8 cellular contexts compared by ENCODE assay signal in genomic region chr22:26589845-26590524, GRCh38. TPM values are rescaled to one million over a fixed set of nuclear protein-coding genes. Genes with fewer than 3 reads are reported as not detected.
DNase-seq lines count a peak whose midpoint lies in the region; ATAC-seq, FAIRE-seq and TF ChIP-seq lines count a peak whose summit lies in the region.

Gene TPST2, minus strand, starts transcription at chr22:26590132. Its CDS starts 48,502 bp downstream, at chr22:26541630.

- H3K27ac ChIP-seq in CD8-positive, alpha-beta T cell (ENCODE audit: low read depth, low read length) = peak within 1 kb of the TSS; percentile 75
- H3K27ac ChIP-seq in gastroesophageal sphincter = peak within 1 kb of the TSS; percentile 7 to 89 (median 85)
- H3K27ac ChIP-seq in neutrophil = peak within 1 kb of the TSS; percentile 84

- 0% methylated on average over 3 of the region's 69 CpGs for WGBS in gastroesophageal sphincter (ENCODE audit: low coverage in 1 of 2), 2 donors

- no peaks in the 10 kb centered on the region for H3K27me3 ChIP-seq in CD8-positive, alpha-beta T cell (ENCODE audit: insufficient read depth, low read length)
- H3K27me3 ChIP-seq in gastroesophageal sphincter (peaks cover 4% of the 10 kb centered on the region), neutrophil (no peaks in the 10 kb centered on the region)

- TF ChIP-seq EP300 in gastroesophageal sphincter (IDR thresholded peaks at IDR 0.05) = no peak

- intact Hi-C loops in CD8-positive, alpha-beta T cell (cut with DNase I, micrococcal nuclease) = loop anchor here (1.0 to 10.0 kb wide), 11 partner anchors 11 to 1525 kb away; partner anchors contain the start of genes HPS4 (in 2 of the 2), SRRD (in 2 of the 2), TFIP11 (in 2 of the 2) and ASPHD2 (in 1 of the 2)

- H3K9me3 ChIP-seq in CD8-positive, alpha-beta T cell (ENCODE audit: low read length) = no peaks in the 10 kb centered on the region
- H3K9me3 ChIP-seq in gastroesophageal sphincter = no peaks in the 10 kb centered on the region
- H3K9me3 ChIP-seq in neutrophil = no peaks in the 10 kb centered on the region

- DNase-seq in CD8-positive, alpha-beta T cell = peak; percentile 64 to 89 (median 76)
- peak; percentile 71 for DNase-seq in HTR-8/SVneo (ENCODE audit: insufficient read length, low spot score)
- peak; percentile 77 for DNase-seq in activated naive CD4-positive, alpha-beta T cell treated with Interleukin-2 at 50 U/mL for 16 hours

- H3K36me3 ChIP-seq in CD8-positive, alpha-beta T cell (ENCODE audit: insufficient read depth, low read length) = no peaks in the 10 kb centered on the region
- H3K36me3 ChIP-seq in gastroesophageal sphincter (no peaks in the 10 kb centered on the region), neutrophil (no peaks in the 10 kb centered on the region)

- H3K4me1 Mint-ChIP-seq in CD8-positive, alpha-beta T cell (ENCODE audit: low read depth) = peaks cover 80% of the 10 kb centered on the region

- peak within 1 kb of the TSS; percentile 88 for H3K4me3 ChIP-seq in CD8-positive, alpha-beta T cell (ENCODE audit: low read depth, low read length)
- H3K4me3 ChIP-seq in gastroesophageal sphincter = peak within 1 kb of the TSS; percentile 52 to 90
- H3K4me3 ChIP-seq in neutrophil (ENCODE audit: low read depth in 1 of 2, low read length in 1 of 2) = peak within 1 kb of the TSS; percentile 82 to 93

- H3K9me3 Mint-ChIP-seq in CD8-positive, alpha-beta T cell = no peaks in the 10 kb centered on the region

- H3K27me3 Mint-ChIP-seq in CD8-positive, alpha-beta T cell (ENCODE audit: low read depth) = no peaks in the 10 kb centered on the region

- peak; percentile 64; the same call in 1 of the 2 replicates for TF ChIP-seq POLR2A in Raji (IDR thresholded peaks at IDR 0.05; ENCODE audit: insufficient read depth, low read depth, low read length)
- peak; percentile 51 to 70 for TF ChIP-seq POLR2A in gastroesophageal sphincter (IDR thresholded peaks at IDR 0.05)

- peak within 1 kb of the TSS; percentile 94 for H3K4me3 Mint-ChIP-seq in CD8-positive, alpha-beta T cell

- H3K4me1 ChIP-seq in CD8-positive, alpha-beta T cell (ENCODE audit: insufficient read depth, low read length) = peaks cover 79% of the 10 kb centered on the region
- H3K4me1 ChIP-seq in gastroesophageal sphincter (peaks cover 0 to 34% (median 3%) of the 10 kb centered on the region in 3 donors), neutrophil (ENCODE audit: control insufficient read depth in 1 of 2, insufficient read depth in 1 of 2, low read depth in 1 of 2, low read length in 1 of 2) (peaks cover 70 to 81% of the 10 kb centered on the region in 2 experiments)

- peak; percentile 28 for FAIRE-seq in HTR-8/SVneo (lab: Jason Lieb, UNC)

- CTCF ChIA-PET in CD8-positive, alpha-beta T cell (lab: Charles Lee) = no interaction called here

- peak; percentile 81 for ATAC-seq in CD8-positive, alpha-beta T cell
- peak; percentile 56 for ATAC-seq in GM19467 (IDR thresholded peaks at IDR 0.05; ENCODE audit: unreplicated experiment)
- peak; percentile 95 for ATAC-seq in gastroesophageal sphincter

- no peak for TF ChIP-seq CTCF in CD8-positive, alpha-beta T cell (IDR thresholded peaks at IDR 0.05)
- TF ChIP-seq CTCF in gastroesophageal sphincter (IDR thresholded peaks at IDR 0.05) (no peak), neutrophil (IDR thresholded peaks at IDR 0.05) (peak; percentile 42), subcutaneous adipose tissue (IDR thresholded peaks at IDR 0.05; ENCODE audit: low read depth) (no peak)

- POLR2A ChIA-PET in CD8-positive, alpha-beta T cell (lab: Charles Lee) = interaction anchor here (0.6 to 1.3 kb wide), 3 partner anchors 36 to 106 kb away, joined by 3 to 6 read pairs (median 3); partner anchors contain the start of genes HPS4 and SRRD

- H3K27ac Mint-ChIP-seq in CD8-positive, alpha-beta T cell = peak within 1 kb of the TSS; percentile 96

- H3K36me3 Mint-ChIP-seq in CD8-positive, alpha-beta T cell = peaks cover 12% of the 10 kb centered on the region

RNA-seq across cellular contexts. Expression of gene TPST2, which starts in this region (rescaled TPM):
- total RNA-seq in CD8-positive, alpha-beta T cell = 10 to 100 TPM; 24.3 to 26.3 TPM
- total RNA-seq in gastroesophageal sphincter = 10 to 100 TPM; 16.8 to 27.7 (median 21.0) TPM
- total RNA-seq in subcutaneous adipose tissue = 10 to 100 TPM; 39.1 to 74.6 (median 48.3) TPM

Comparison
In these comparisons a context has a peak if more than half of its experiments do, and no peak if none do; other contexts are left out.
1. Peak in every context shown above with its lines: DNase-seq, ATAC-seq, H3K4me3 ChIP-seq and H3K27ac ChIP-seq.